In genomic region chr22:35452351-35452781, GRCh38 we compare ENCODE assay signal across 19 cellular contexts. TPM values are rescaled to one million over a fixed set of nuclear protein-coding genes. Genes with fewer than 3 reads are reported as not detected.
DNase-seq lines count a peak whose midpoint lies in the region; ATAC-seq and TF ChIP-seq lines count a peak whose summit lies in the region.
"Had no signal": no experiment of that assay in that cellular context is flagged by ENCODE, and none has a peak within 500 bp of the region (broad histone marks: within the 10 kb centered on the region; RNA-seq: fewer than 3 reads in every experiment).

No MANE protein-coding gene starts in this region.

- no peak for TF ChIP-seq CTCF in prostate gland (IDR thresholded peaks at IDR 0.05)

- no peaks in the 10 kb centered on the region for H3K27me3 ChIP-seq in prostate gland (replicated peaks; ENCODE audit: insufficient read depth)
- H3K27me3 ChIP-seq: ascending aorta, BLaER1 had no signal

- DNase-seq in NCI-H1417 (lab: John Stamatoyannopoulos, UW) (peak; percentile 15 to 74 (median 52)), NCI-H1417 treated with DMSO at 0.1 percent for 48 hours (lab: John Stamatoyannopoulos, UW) (no peak), NCI-H146 treated with DMSO at 0.1 percent for 48 hours (lab: John Stamatoyannopoulos, UW; ENCODE audit: unreplicated experiment) (peak; percentile 70), epithelial cell of prostate (ENCODE audit: low read depth, low spot score) (peak; percentile 18), prostate gland (ENCODE audit: low spot score) (peak; percentile 86), mesenteric fat pad (ENCODE audit: low spot score) (no peak)
- no peak for DNase-seq in stimulated activated naive CD4-positive, alpha-beta T cell (lab: John Stamatoyannopoulos, UW)
- DNase-seq: activated CD4-positive, alpha-beta T cell treated with anti-CD3 and anti-CD28 coated beads, Interleukin-2, amount 10 ng/mL, durations not matched to agents 7 days and 5 days; activated naive CD4-positive, alpha-beta T cell; heart right ventricle; immature natural killer cell; mesendoderm; MM.1S; NCI-H2081 treated with DMSO at 0.1 percent for 48 hours; SW 1271 had no signal

- H3K27ac ChIP-seq in epithelial cell of prostate (no peak overlapping the region), prostate gland (peak overlapping the region; percentile 76 to 82)
- H3K27ac ChIP-seq: ascending aorta, BLaER1, heart right ventricle, thoracic aorta had no signal

- peaks cover 16% of the 10 kb centered on the region for H3K4me1 ChIP-seq in prostate gland (replicated peaks)
- H3K4me1 ChIP-seq: ascending aorta had no signal

- no peak overlapping the region for H3K4me3 ChIP-seq in prostate gland
- H3K4me3 ChIP-seq: ascending aorta, BLaER1, heart right ventricle, thoracic aorta had no signal

- ATAC-seq in GM19351 (IDR thresholded peaks at IDR 0.05; ENCODE audit: unreplicated experiment) = no peak
- ATAC-seq: heart right ventricle had no signal

- intact Hi-C loops in prostate gland (cut with DNase I) = no loop called here

- H3K9me3 ChIP-seq in prostate gland = no peaks in the 10 kb centered on the region
- H3K9me3 ChIP-seq: ascending aorta, BLaER1, heart right ventricle, thoracic aorta had no signal

- H3K36me3 ChIP-seq in prostate gland = no peaks in the 10 kb centered on the region
- H3K36me3 ChIP-seq: ascending aorta, heart right ventricle, thoracic aorta had no signal

- TF ChIP-seq POLR2A in prostate gland (IDR thresholded peaks at IDR 0.05) = no peak

- 36% methylated on average over 15 of the region's 15 CpGs for WGBS in prostate gland

RNA-seq across cellular contexts. Expression of gene MCM5, which starts 52.4 kb away (rescaled TPM):
- total RNA-seq in prostate gland = 10 to 100 TPM; 42.2 to 51.8 TPM
- 12.4 TPM for total RNA-seq in mesenteric fat pad

Comparison
In these comparisons a context has a peak if more than half of its experiments do, and no peak if none do; other contexts are left out.
1. DNase-seq: peak in NCI-H1417 (3 of 3), NCI-H146 treated with DMSO at 0.1 percent for 48 hours (single experiment), epithelial cell of prostate (single experiment) and prostate gland (single experiment); none in NCI-H1417 treated with DMSO at 0.1 percent for 48 hours (single experiment), mesenteric fat pad (single experiment) and stimulated activated naive CD4-positive, alpha-beta T cell (0 of 6).